In the genomic region with DNA sequence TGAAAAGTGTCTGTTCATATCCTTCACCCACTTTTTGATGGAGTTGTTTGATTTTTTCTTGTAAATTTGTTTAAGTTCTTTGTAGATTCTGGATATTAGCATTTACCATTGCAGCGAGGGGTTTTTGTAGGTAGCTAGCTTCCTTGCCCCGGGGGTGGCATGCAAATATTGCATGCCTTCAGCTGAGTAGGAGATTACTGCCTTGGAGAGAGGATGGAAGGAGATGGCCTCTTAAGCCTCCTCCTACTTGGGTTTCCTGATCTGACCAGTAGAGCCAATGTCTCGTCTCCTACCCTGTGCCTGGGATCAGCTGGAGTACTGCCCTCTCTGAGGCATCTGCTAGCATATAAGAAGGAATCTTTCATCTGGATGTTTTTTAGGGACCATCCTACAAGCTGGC, we compare ENCODE assay signal across 19 cellular contexts.
"Had no signal": no experiment of that assay in that cellular context is flagged by ENCODE, and none has a peak within 500 bp of the region (broad histone marks: within the 10 kb centered on the region; RNA-seq: fewer than 3 reads in every experiment).

No MANE protein-coding gene starts in this region.

- H3K4me3 ChIP-seq: left ventricle myocardium inferior, transverse colon, vagina had no signal

- ATAC-seq: activated naive CD8-positive, alpha-beta T cell treated with anti-CD3 and anti-CD28 coated beads, Interleukin-2, amount 50 U/mL, for 24 hours; activated T-cell treated with anti-CD3 and anti-CD28 coated beads, Interleukin-2, amount 50 U/mL, for 4 hours; foreskin keratinocyte; naive thymus-derived CD8-positive, alpha-beta T cell; stimulated activated effector memory CD8-positive, alpha-beta T cell treated with anti-CD3 and anti-CD28 coated beads, Interleukin-12 subunit alpha, Interleukin-12 subunit beta, amount 100 ng/mL, for 72 hours had no signal

- H3K27me3 ChIP-seq: foreskin keratinocyte, transverse colon, vagina had no signal

- H3K36me3 Mint-ChIP-seq: naive thymus-derived CD8-positive, alpha-beta T cell had no signal

- H3K27ac Mint-ChIP-seq: activated naive CD8-positive, alpha-beta T cell treated with anti-CD3 and anti-CD28 coated beads, Interleukin-2, amount 50 U/mL, for 24 hours; stimulated activated effector memory CD8-positive, alpha-beta T cell treated with anti-CD3 and anti-CD28 coated beads, Interleukin-12 subunit alpha, Interleukin-12 subunit beta, amount 100 ng/mL, for 72 hours had no signal

- H3K9me3 ChIP-seq: left ventricle myocardium inferior, transverse colon, vagina had no signal

- H3K36me3 ChIP-seq: left ventricle myocardium inferior, transverse colon, vagina had no signal

- H3K4me1 ChIP-seq: foreskin keratinocyte, left ventricle myocardium inferior, vagina had no signal

- H3K27me3 Mint-ChIP-seq: activated naive CD8-positive, alpha-beta T cell treated with anti-CD3 and anti-CD28 coated beads, Interleukin-2, amount 50 U/mL, for 24 hours; naive thymus-derived CD8-positive, alpha-beta T cell had no signal

- DNase-seq: activated CD4-positive, alpha-beta T cell treated with anti-CD3 and anti-CD28 coated beads for 4 hours; activated gamma-delta T cell; activated naive CD8-positive, alpha-beta T cell treated with anti-CD3 and anti-CD28 coated beads, Interleukin-2, amount 50 U/mL, for 24 hours; activated T-cell treated with anti-CD3 and anti-CD28 coated beads, Interleukin-2, amount 50 U/mL, for 4 hours; aorta; cerebellar nuclear complex; effector memory CD4-positive, alpha-beta T cell; foreskin keratinocyte; glutamatergic neuron; hypothalamus; kidney; left ventricle myocardium inferior; naive thymus-derived CD8-positive, alpha-beta T cell; retina; stimulated activated CD4-positive, alpha-beta T cell treated with anti-CD3 and anti-CD28 coated beads, Interleukin-12 subunit alpha, Interleukin-12 subunit beta, amount 100 ng/mL, for 4 hours; stimulated activated CD4-positive, alpha-beta T cell treated with anti-CD3 and anti-CD28 coated beads, Interleukin-2, amount 100 ng/mL, for 24 hours; transverse colon had no signal

- H3K9me3 Mint-ChIP-seq: naive thymus-derived CD8-positive, alpha-beta T cell; stimulated activated effector memory CD8-positive, alpha-beta T cell treated with anti-CD3 and anti-CD28 coated beads, Interleukin-12 subunit alpha, Interleukin-12 subunit beta, amount 100 ng/mL, for 72 hours had no signal

- FAIRE-seq: kidney had no signal

- H3K4me3 Mint-ChIP-seq: activated naive CD8-positive, alpha-beta T cell treated with anti-CD3 and anti-CD28 coated beads, Interleukin-2, amount 50 U/mL, for 24 hours; activated T-cell treated with anti-CD3 and anti-CD28 coated beads, Interleukin-2, amount 50 U/mL, for 4 hours; naive thymus-derived CD8-positive, alpha-beta T cell; stimulated activated effector memory CD8-positive, alpha-beta T cell treated with anti-CD3 and anti-CD28 coated beads, Interleukin-12 subunit alpha, Interleukin-12 subunit beta, amount 100 ng/mL, for 72 hours had no signal

- H3K27ac ChIP-seq: foreskin keratinocyte, left ventricle myocardium inferior, transverse colon, vagina had no signal
